Comparison of ENCODE assay signal across 30 cellular contexts in genomic region chr16:66085651-66086050, GRCh38.
"Had no signal": no experiment of that assay in that cellular context is flagged by ENCODE, and none has a peak within 500 bp of the region (broad histone marks: within the 10 kb centered on the region; RNA-seq: fewer than 3 reads in every experiment).

No MANE protein-coding gene starts in this region.

- H3K9me3 Mint-ChIP-seq: activated B cell treated with CpG ODN at 0.5 μM for 24 hours; activated CD8-positive, alpha-beta T cell treated with anti-CD3 and anti-CD28 coated beads for 36 hours; activated T-helper 17 cell treated with anti-CD3 and anti-CD28 coated beads, Interleukin-2, amount 50 U/mL, for 72 hours; T-cell; T-helper 1 cell treated with Interleukin-12 subunit alpha and Interleukin-12 subunit beta and Interleukin-4 antibody, amounts not matched to agents 30 μg/mL and 1 μg/mL, for 36 hours had no signal

- H3K4me1 ChIP-seq: gastrocnemius medialis had no signal

- H3K27me3 Mint-ChIP-seq: activated B cell treated with CpG ODN at 0.5 μM for 24 hours; activated CD8-positive, alpha-beta T cell treated with anti-CD3 and anti-CD28 coated beads for 36 hours; activated T-helper 17 cell treated with anti-CD3 and anti-CD28 coated beads, Interleukin-2, amount 50 U/mL, for 72 hours had no signal

- H3K4me3 Mint-ChIP-seq: activated B cell treated with CpG ODN at 0.5 μM for 24 hours; activated CD8-positive, alpha-beta T cell treated with anti-CD3 and anti-CD28 coated beads for 36 hours; activated naive CD8-positive, alpha-beta T cell; activated T-cell treated with anti-CD3 and anti-CD28 coated beads, Interleukin-2, amount 50 U/mL, for 4 hours; activated T-helper 17 cell treated with anti-CD3 and anti-CD28 coated beads, Interleukin-2, amount 50 U/mL, for 72 hours; T-cell; T-helper 1 cell treated with Interleukin-12 subunit alpha and Interleukin-12 subunit beta and Interleukin-4 antibody, amounts not matched to agents 30 μg/mL and 1 μg/mL, for 36 hours had no signal

- H3K4me3 ChIP-seq: gastrocnemius medialis, heart right ventricle had no signal

- H3K4me1 Mint-ChIP-seq: activated B cell treated with CpG ODN at 0.5 μM for 24 hours; activated T-helper 17 cell treated with anti-CD3 and anti-CD28 coated beads, Interleukin-2, amount 50 U/mL, for 72 hours; T-cell had no signal

- H3K36me3 Mint-ChIP-seq: activated naive CD8-positive, alpha-beta T cell; T-cell had no signal

- H3K36me3 ChIP-seq: brain microvascular endothelial cell, gastrocnemius medialis, heart right ventricle, WERI-Rb-1 had no signal

- H3K9me3 ChIP-seq: gastrocnemius medialis had no signal

- H3K27ac Mint-ChIP-seq: activated B cell treated with CpG ODN at 0.5 μM for 24 hours; activated CD8-positive, alpha-beta T cell treated with anti-CD3 and anti-CD28 coated beads for 36 hours; activated naive CD8-positive, alpha-beta T cell; activated T-helper 17 cell treated with anti-CD3 and anti-CD28 coated beads, Interleukin-2, amount 50 U/mL, for 72 hours; T-cell; T-helper 1 cell treated with Interleukin-12 subunit alpha and Interleukin-12 subunit beta and Interleukin-4 antibody, amounts not matched to agents 30 μg/mL and 1 μg/mL, for 36 hours had no signal

- H3K27ac ChIP-seq: brain microvascular endothelial cell, foreskin keratinocyte, gastrocnemius medialis, heart right ventricle, WERI-Rb-1 had no signal

- DNase-seq: activated B cell treated with CpG ODN at 0.5 μM for 24 hours; activated CD4-positive, alpha-beta T cell treated with anti-CD3 and anti-CD28 coated beads for 48 hours; activated CD4-positive, alpha-beta T cell treated with anti-CD3 and anti-CD28 coated beads, Interleukin-2, amount 50 U/mL, for 1 hour; activated CD4-positive, alpha-beta T cell treated with anti-CD3 and anti-CD28 coated beads, Interleukin-2, amount 50 U/mL, for 48 hours; activated CD8-positive, alpha-beta memory T cell treated with anti-CD3 and anti-CD28 coated beads for 24 hours; activated CD8-positive, alpha-beta T cell treated with anti-CD3 and anti-CD28 coated beads for 36 hours; activated effector memory CD4-positive, alpha-beta T cell treated with Interleukin-2 at 50 U/mL for 16 hours; activated gamma-delta T cell treated with Interleukin-2 at 50 U/mL for 16 hours; activated naive CD4-positive, alpha-beta T cell treated with anti-CD3 and anti-CD28 coated beads, Interleukin-2, amount 50 U/mL, for 16 hours; activated naive CD4-positive, alpha-beta T cell treated with Interleukin-2 at 50 U/mL for 16 hours; activated T-cell treated with anti-CD3 and anti-CD28 coated beads, Interleukin-2, amount 50 U/mL, for 4 hours; amniotic stem cell; anterior cingulate cortex; brain microvascular endothelial cell; caudate nucleus; cortex of kidney; dermis blood vessel endothelial cell; effector CD8-positive, alpha-beta T cell; gastrocnemius medialis; glutamatergic neuron; heart right ventricle; T-cell; T1000 had no signal

- ATAC-seq: activated CD4-positive, CD25-positive, alpha-beta regulatory T cell treated with anti-CD3 and anti-CD28 coated beads, Interleukin-2, amount 50 U/mL, for 24 hours; activated CD8-positive, alpha-beta T cell treated with anti-CD3 and anti-CD28 coated beads for 36 hours; activated T-cell treated with anti-CD3 and anti-CD28 coated beads, Interleukin-2, amount 50 U/mL, for 4 hours; activated T-helper 17 cell treated with anti-CD3 and anti-CD28 coated beads, Interleukin-2, amount 50 U/mL, for 72 hours; esophagus mucosa; foreskin keratinocyte; gastrocnemius medialis; heart right ventricle; T-cell had no signal

- H3K27me3 ChIP-seq: brain microvascular endothelial cell, foreskin keratinocyte, gastrocnemius medialis, heart right ventricle had no signal
